In the genomic region with DNA sequence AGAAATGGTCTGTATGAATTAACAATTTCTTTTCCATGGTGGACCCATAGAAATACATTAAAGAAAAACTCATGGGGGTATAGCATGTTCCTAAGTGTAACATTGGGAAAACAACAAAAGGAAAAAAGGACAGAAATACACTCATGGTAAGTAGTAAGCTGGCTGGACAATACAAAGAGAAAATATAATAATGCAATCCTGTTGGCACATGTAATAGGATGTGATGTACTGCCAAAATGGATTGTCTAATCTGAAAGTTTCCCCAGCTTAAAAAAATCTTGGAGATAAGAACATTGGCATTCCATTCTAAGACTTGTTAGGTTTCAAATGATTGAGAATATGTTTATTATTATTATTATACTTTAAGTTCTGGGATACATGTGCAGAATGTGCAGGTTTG, we compare ENCODE assay signal across 18 cellular contexts.
DNase-seq lines count a peak whose midpoint lies in the region; FAIRE-seq and TF ChIP-seq lines count a peak whose summit lies in the region.
"Had no signal": no experiment of that assay in that cellular context is flagged by ENCODE, and none has a peak within 500 bp of the region (broad histone marks: within the 10 kb centered on the region; RNA-seq: fewer than 3 reads in every experiment).

No MANE protein-coding gene starts in this region.

- peaks cover 20 to 22% of the 10 kb centered on the region in 2 experiments for H3K4me1 ChIP-seq in neutrophil (ENCODE audit: control insufficient read depth in 1 of 2, insufficient read depth in 1 of 2, low read depth in 1 of 2, low read length in 1 of 2)

- no peak for FAIRE-seq in HTR-8/SVneo (lab: Jason Lieb, UNC)
- FAIRE-seq: bronchial epithelial cell had no signal

- no peaks in the 10 kb centered on the region for H3K9me3 ChIP-seq in neutrophil
- H3K9me3 ChIP-seq: ovary, stomach had no signal

- DNase-seq in AG20443 (ENCODE audit: low spot score) (peak; percentile 10), NCI-H226 (peak; percentile 69), fibroblast of peridontal ligament (ENCODE audit: extremely low read depth) (peak; percentile 55), hypothalamus (lab: John Stamatoyannopoulos, UW) (no peak), HTR-8/SVneo (ENCODE audit: insufficient read length, low spot score) (no peak), NOMO-1 (lab: John Stamatoyannopoulos, UW; ENCODE audit: unreplicated experiment in 2 of 2) (no peak)
- DNase-seq: activated CD4-positive, alpha-beta T cell treated with anti-CD3 and anti-CD28 coated beads, Interleukin-2, amount 50 U/mL, for 48 hours; activated effector memory CD4-positive, alpha-beta T cell treated with Interleukin-2 at 50 U/mL for 16 hours; DMS 273 treated with DMSO at 0.1 percent for 48 hours; endodermal cell; HCEC 1CT; islet precursor cell; NCI-H82; ovary; stimulated activated CD4-positive, alpha-beta T cell treated with anti-CD3 and anti-CD28 coated beads, Interleukin-12 subunit alpha, Interleukin-12 subunit beta, amount 100 ng/mL, for 4 hours; stomach had no signal

- H3K36me3 ChIP-seq in neutrophil = no peaks in the 10 kb centered on the region
- H3K36me3 ChIP-seq: ovary had no signal

- H3K27ac ChIP-seq in neutrophil = peak overlapping the region; percentile 94
- H3K27ac ChIP-seq: ovary had no signal

- H3K4me3 ChIP-seq in neutrophil (ENCODE audit: low read depth in 1 of 2, low read length in 1 of 2) = no peak overlapping the region
- H3K4me3 ChIP-seq: ovary, stomach had no signal

- no peak for TF ChIP-seq CTCF in neutrophil (IDR thresholded peaks at IDR 0.05)

- H3K27me3 ChIP-seq in neutrophil = no peaks in the 10 kb centered on the region
- H3K27me3 ChIP-seq: ovary, stomach had no signal

Comparison
In these comparisons a context has a peak if more than half of its experiments do, and no peak if none do; other contexts are left out.
1. DNase-seq: peak in AG20443 (single experiment), NCI-H226 (single experiment) and fibroblast of peridontal ligament (single experiment); none in hypothalamus (0 of 51), HTR-8/SVneo (single experiment) and NOMO-1 (0 of 2).